6 cellular contexts compared by ENCODE assay signal in the genomic region with DNA sequence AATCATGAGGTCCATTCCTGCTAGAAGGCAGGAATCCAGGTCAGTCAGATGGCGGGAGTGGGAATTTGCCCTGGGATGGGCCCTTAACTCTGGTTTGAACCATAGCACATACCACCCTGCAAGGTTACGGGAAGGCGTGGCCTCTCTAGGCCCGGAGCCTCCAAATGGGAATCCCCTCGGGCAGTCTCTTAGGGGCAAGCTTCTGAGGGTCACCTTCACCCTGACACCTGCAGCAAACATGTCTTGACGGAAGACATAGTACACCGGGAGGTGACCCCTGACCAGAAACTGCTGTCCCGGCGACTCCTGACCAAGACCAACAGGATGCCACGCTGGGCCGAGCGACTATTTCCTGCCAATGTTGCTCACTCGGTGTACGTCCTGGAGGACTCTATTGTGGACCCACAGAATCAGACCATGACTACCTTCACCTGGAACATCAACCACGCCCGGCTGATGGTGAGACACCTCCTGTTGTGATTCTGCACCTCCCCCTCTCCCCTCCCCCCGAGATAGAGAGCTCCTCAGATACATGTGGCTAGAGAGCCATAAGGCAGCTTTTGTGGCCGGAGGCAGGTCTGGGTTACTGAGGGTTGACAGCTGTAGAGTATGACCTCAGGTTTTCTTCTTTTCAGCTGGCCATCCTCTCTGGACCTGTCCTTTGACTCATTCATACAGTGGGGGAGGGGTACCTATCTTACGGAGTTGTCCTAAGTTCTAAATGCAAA. TPM values are rescaled to one million over a fixed set of nuclear protein-coding genes. Genes with fewer than 3 reads are reported as not detected.
DNase-seq lines count a peak whose midpoint lies in the region; ATAC-seq and TF ChIP-seq lines count a peak whose summit lies in the region.

No MANE protein-coding gene starts in this region.

- H3K9ac ChIP-seq in BLaER1 (peak overlapping the region; percentile 92), OCI-LY1 (ENCODE audit: low read length) (peak overlapping the region; percentile 95)

- H2AFZ ChIP-seq in OCI-LY1 (ENCODE audit: low read length) = no peak overlapping the region

- H3K9me3 ChIP-seq in BLaER1 = no peaks in the 10 kb centered on the region
- no peaks in the 10 kb centered on the region for H3K9me3 ChIP-seq in OCI-LY1 (ENCODE audit: low read length)
- H3K9me3 ChIP-seq in thyroid gland = no peaks in the 10 kb centered on the region

- H3K4me2 ChIP-seq in BLaER1 = peak overlapping the region; percentile 100
- H3K4me2 ChIP-seq in OCI-LY1 (ENCODE audit: low read length) = peak overlapping the region; percentile 80

- intact Hi-C loops in thyroid gland (cut with DNase I) = loop anchor here (5.0 kb wide), 1 partner anchor 192 kb away; no protein-coding TSS in a partner anchor

- no peaks in the 10 kb centered on the region; the same call in 1 of the 2 replicates for H3F3A ChIP-seq in OCI-LY1 (ENCODE audit: insufficient read depth, low read length)

- TF ChIP-seq CTCF in OCI-LY1 (IDR thresholded peaks at IDR 0.05; ENCODE audit: low read length) (no peak), thyroid gland (IDR thresholded peaks at IDR 0.05) (no peak)

- peaks cover 13% of the 10 kb centered on the region for H3K79me2 ChIP-seq in OCI-LY1 (ENCODE audit: insufficient read depth, low read length)

- no peak for TF ChIP-seq POLR2A in thyroid gland (IDR thresholded peaks at IDR 0.05)

- H3K4me1 ChIP-seq in BLaER1 (peaks cover 84% of the 10 kb centered on the region), OCI-LY1 (ENCODE audit: insufficient read depth, low read length, severe bottlenecking) (peaks cover 59% of the 10 kb centered on the region), thyroid gland (peaks cover 35 to 45% of the 10 kb centered on the region in 2 donors)

- H3K27me3 ChIP-seq in BLaER1 (no peaks in the 10 kb centered on the region), OCI-LY1 (ENCODE audit: insufficient read depth, low read length) (no peaks in the 10 kb centered on the region), thyroid gland (no peaks in the 10 kb centered on the region)

- H4K20me1 ChIP-seq in BLaER1 (peaks cover 76% of the 10 kb centered on the region), OCI-LY1 (ENCODE audit: insufficient read depth, low read length) (no peaks in the 10 kb centered on the region)

- 46 to 55% methylated on average over 13 to 15 of the region's 19 CpGs for WGBS in thyroid gland, 2 donors

- no peak for ATAC-seq in GM21576 (IDR thresholded peaks at IDR 0.05; ENCODE audit: unreplicated experiment)

- peaks cover 57% of the 10 kb centered on the region for H3K36me3 ChIP-seq in BLaER1
- H3K36me3 ChIP-seq in OCI-LY1 (ENCODE audit: insufficient read depth, low read length) = peaks cover 58% of the 10 kb centered on the region
- H3K36me3 ChIP-seq in thyroid gland = peaks cover 7 to 16% of the 10 kb centered on the region in 2 donors

- H3K4me3 ChIP-seq in BLaER1 (peak overlapping the region; percentile 89), OCI-LY1 (ENCODE audit: low read depth, low read length, poor library complexity, severe bottlenecking) (peak overlapping the region; percentile 99), thyroid gland (replicated peaks in 1 of 3) (peak overlapping the region; percentile 9 to 90 (median 87))

- no peaks in the 10 kb centered on the region for H3K9me2 ChIP-seq in OCI-LY1 (ENCODE audit: low read depth, low read length)

- DNase-seq in fibroblast of peridontal ligament (ENCODE audit: extremely low read depth) = peak; percentile 7
- DNase-seq in thyroid gland = no peak
- no peak for DNase-seq in NOMO-1 treated with DMSO at 0.1 percent for 48 hours (lab: John Stamatoyannopoulos, UW; ENCODE audit: unreplicated experiment)

- H3K27ac ChIP-seq in BLaER1 (peak overlapping the region; percentile 94), OCI-LY1 (ENCODE audit: low read depth, low read length, poor library complexity, severe bottlenecking) (peak overlapping the region; percentile 68), thyroid gland (peak overlapping the region in 2 of 3 donors; percentile 61 to 75)

RNA-seq across cellular contexts. Expression of a gene that starts 1.0 kb away (rescaled TPM):
- total RNA-seq in thyroid gland = 10 to 100 TPM; 52.8 to 83.2 (median 57.9) TPM

RNA-seq across cellular contexts. Expression of a gene that starts 1.0 kb away (rescaled TPM):
- 10 to 100 TPM; 18.7 to 53.3 (median 26.3) TPM for total RNA-seq in thyroid gland

RNA-seq across cellular contexts. Expression of a gene that starts 7.1 kb away (rescaled TPM):
- 10 to 100 TPM in 1 of 4 donors, 1 to 10 TPM in 3; 2.0 to 11.7 (median 7.8) TPM for total RNA-seq in thyroid gland

RNA-seq across cellular contexts. Expression of a gene that starts 46.9 kb away (rescaled TPM):
- total RNA-seq in thyroid gland = 100 to 1,000 TPM; 309 to 465 (median 383) TPM

RNA-seq across cellular contexts. Expression of a gene that starts 53.2 kb away (rescaled TPM):
- 10 to 100 TPM; 22.9 to 42.7 (median 26.7) TPM for total RNA-seq in thyroid gland
